ENCODE assay signal across 8 cellular contexts in the genomic region with DNA sequence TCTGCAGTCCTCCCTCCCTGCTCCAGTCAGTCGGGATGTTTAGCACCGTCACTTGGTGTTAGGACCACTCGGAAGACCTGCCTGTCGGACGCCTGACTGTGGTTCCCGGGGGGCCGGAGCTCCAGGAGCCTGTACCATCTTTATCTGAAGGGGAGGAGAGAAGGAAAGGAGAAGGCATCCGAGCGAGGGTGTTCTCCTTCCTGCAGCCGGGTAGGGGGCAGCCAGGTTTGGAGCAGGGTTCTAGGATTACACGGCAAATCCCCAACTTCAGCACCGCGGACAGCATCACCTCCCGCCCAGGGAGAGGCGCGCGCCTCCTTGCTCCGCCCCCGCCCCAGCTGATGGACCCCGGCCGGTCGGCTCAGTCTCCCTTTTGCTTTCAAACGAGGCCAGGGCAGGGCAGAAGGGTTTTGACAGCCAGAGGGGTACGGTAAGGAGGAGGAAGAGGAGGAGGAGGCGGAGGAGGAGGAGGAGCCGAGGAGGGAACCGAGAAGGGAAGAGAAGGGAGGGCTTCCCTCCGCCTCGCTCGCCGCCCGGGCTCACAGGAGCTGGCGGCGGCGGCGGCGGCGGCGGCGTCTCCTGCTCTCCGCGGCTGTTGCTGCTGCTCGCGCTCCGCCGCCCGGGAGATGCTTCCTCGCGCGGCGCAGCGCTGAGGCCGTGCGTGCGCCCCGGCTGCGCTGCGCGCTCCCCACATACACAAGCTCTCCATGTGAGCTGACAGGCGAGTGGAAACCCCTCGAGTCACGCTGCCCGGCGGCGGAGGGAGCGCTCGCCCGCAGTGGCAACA. TPM values are rescaled to one million over a fixed set of nuclear protein-coding genes. Genes with fewer than 3 reads are reported as not detected.
DNase-seq lines count a peak whose midpoint lies in the region; ATAC-seq and TF ChIP-seq lines count a peak whose summit lies in the region.

No MANE protein-coding gene starts in this region.

- TF ChIP-seq POLR2A in adrenal gland (IDR thresholded peaks at IDR 0.05): no peak
- TF ChIP-seq POLR2A in heart left ventricle (IDR thresholded peaks at IDR 0.05): no peak
- no peak for TF ChIP-seq POLR2A in ovary (IDR thresholded peaks at IDR 0.05)

- H3K4me3 ChIP-seq in AG09309 (ENCODE audit: control insufficient read depth, low read depth, low read length) (peak overlapping the region; percentile 52), adrenal gland (peak overlapping the region in 2 of 4 donors; percentile 8 to 50), heart left ventricle (peak overlapping the region; percentile 5 to 57 (median 46)), ovary (peak overlapping the region; percentile 24)

- H3K4me1 ChIP-seq in adrenal gland (replicated peaks in 1 of 2) (peaks cover 9 to 10% of the 10 kb centered on the region in 2 donors), heart left ventricle (peaks cover 0 to 16% (median 7%) of the 10 kb centered on the region in 12 donors), ovary (ENCODE audit: insufficient read depth) (peaks cover 4% of the 10 kb centered on the region)

- H3K9me3 ChIP-seq in adrenal gland (replicated peaks in 1 of 3) (no peaks in the 10 kb centered on the region), heart left ventricle (no peaks in the 10 kb centered on the region), ovary (no peaks in the 10 kb centered on the region)

- no peak for TF ChIP-seq CTCF in AG09309 (IDR thresholded peaks at IDR 0.05; ENCODE audit: control insufficient read depth, insufficient read depth, low read depth, low read length, missing control alignments)
- TF ChIP-seq CTCF in adrenal gland (IDR thresholded peaks at IDR 0.05): no peak
- no peak for TF ChIP-seq CTCF in heart left ventricle (IDR thresholded peaks at IDR 0.05)
- no peak for TF ChIP-seq CTCF in ovary (IDR thresholded peaks at IDR 0.05)

- H3K27me3 ChIP-seq in adrenal gland (peaks cover 22% of the 10 kb centered on the region), heart left ventricle (peaks cover 0 to 32% (median 19%) of the 10 kb centered on the region in 9 donors), ovary (no peaks in the 10 kb centered on the region)

- H3K27ac ChIP-seq in adrenal gland (no peak overlapping the region), heart left ventricle (no peak overlapping the region), ovary (no peak overlapping the region)

- 0 to 4% (median 1%) methylated on average over 42 to 68 of the region's 68 CpGs for WGBS in adrenal gland, 4 donors
- 1 to 2% (median 1%) methylated on average over 54 to 68 of the region's 68 CpGs for WGBS in heart left ventricle, 4 donors
- WGBS in ovary, 3 donors: 0 to 1% (median 1%) methylated on average over 64 to 68 of the region's 68 CpGs

- H3K36me3 ChIP-seq in adrenal gland (replicated peaks in 1 of 2) (no peaks in the 10 kb centered on the region), heart left ventricle (no peaks in the 10 kb centered on the region), ovary (no peaks in the 10 kb centered on the region)

- intact Hi-C loops in adrenal gland (cut with DNase I) (no loop called here), heart left ventricle (cut with DNase I) (no loop called here), ovary (cut with DNase I) (no loop called here)

- TF ChIP-seq EP300 in ovary (IDR thresholded peaks at IDR 0.05): no peak

- ATAC-seq in GM21360 (IDR thresholded peaks at IDR 0.05; ENCODE audit: unreplicated experiment) (peak; percentile 66), heart left ventricle (peak in 3 of 4 donors; percentile 85 to 95 (median 85)), HG03565 (IDR thresholded peaks at IDR 0.05; ENCODE audit: unreplicated experiment) (no peak), HG02970 (IDR thresholded peaks at IDR 0.05; ENCODE audit: low FRiP score, unreplicated experiment) (no peak)

- no peak for DNase-seq in AG09309 (ENCODE audit: low read depth)
- DNase-seq in NCI-H446 (lab: John Stamatoyannopoulos, UW): peak; percentile 64 to 65
- DNase-seq in adrenal gland: peak; percentile 37 to 72 (median 51)
- peak; percentile 33 to 70 (median 54) for DNase-seq in heart left ventricle
- DNase-seq in ovary: peak; percentile 33 to 83 (median 72)

RNA-seq across cellular contexts. Expression of a gene that starts 0.7 kb away (rescaled TPM):
- total RNA-seq in adrenal gland (1 to 10 TPM in 4 of 8 donors, under 1 TPM in 2, not detected in 2; 0.14 to 5.2 (median 1.8) TPM), heart left ventricle (1 to 10 TPM in 1 of 9 donors, under 1 TPM in 6, not detected in 2; 0.07 to 2.6 (median 0.32) TPM), ovary (1 to 10 TPM in 6 of 7 donors, under 1 TPM in 1; 0.24 to 7.0 (median 1.3) TPM)
- polyA plus RNA-seq in adrenal gland (1 to 10 TPM in 2 of 3 donors, under 1 TPM in 1; 0.40 to 3.8 (median 1.0) TPM), heart left ventricle (under 1 TPM in 1 of 2 donors, not detected in 1; 0.01 TPM), ovary (1 to 10 TPM; 1.5 to 2.7 TPM)

Comparison
In these comparisons a context has a peak if more than half of its experiments do, and no peak if none do; other contexts are left out.
1. ATAC-seq: peak in GM21360 (single experiment) and heart left ventricle (3 of 4); none in HG03565 (single experiment) and HG02970 (single experiment).